Comparison of ENCODE assay signal across 16 cellular contexts in genomic region chr10:62394556-62395018, GRCh38. TPM values are rescaled to one million over a fixed set of nuclear protein-coding genes. Genes with fewer than 3 reads are reported as not detected.
A peak's percentile ranks its signal among the peaks of the same experiment; 100 is the strongest.
DNase-seq lines count a peak whose midpoint lies in the region; ATAC-seq and TF ChIP-seq lines count a peak whose summit lies in the region.
"Had no signal": no experiment of that assay in that cellular context is flagged by ENCODE, and none has a peak within 500 bp of the region (broad histone marks: within the 10 kb centered on the region; RNA-seq: fewer than 3 reads in every experiment).

No MANE protein-coding gene starts in this region.

- intact Hi-C loops in PC-3 (cut with micrococcal nuclease), result loop anchor here (1.0 kb wide), 1 partner anchor 129 kb away; no protein-coding TSS in a partner anchor
- intact Hi-C loops in activated CD4-positive, alpha-beta T cell treated with anti-CD3 and anti-CD28 coated beads for 36 hours (cut with DNase I, micrococcal nuclease), result no loop called here

- H3K79me2 ChIP-seq in GM23338 (replicated peaks; ENCODE audit: insufficient read depth) (no peaks in the 10 kb centered on the region), PC-3 (ENCODE audit: low read length) (no peaks in the 10 kb centered on the region)

- DNase-seq in GM23338 (ENCODE audit: low spot score), result peak; percentile 50
- DNase-seq in PC-3, result peak; percentile 52
- DNase-seq in NCI-H1105 treated with DMSO at 0.1 percent for 48 hours (lab: John Stamatoyannopoulos, UW), result no peak
- no peak for DNase-seq in activated CD4-positive, alpha-beta T cell treated with anti-CD3 and anti-CD28 coated beads for 36 hours
- DNase-seq: GF-D8, HCEC 1CT, NCI-H2107, NCI-H2227 treated with DMSO at 0.1 percent for 48 hours, NCI-H524, SIG-M5 had no signal

- H3K4me2 ChIP-seq in GM23338 (no peak overlapping the region), PC-3 (ENCODE audit: low read length) (no peak overlapping the region)
- H3K4me2 ChIP-seq: KMS-11 had no signal

- peaks cover 4% of the 10 kb centered on the region; the same call in 1 of the 2 replicates for H3K4me1 ChIP-seq in GM23338 (ENCODE audit: insufficient read depth)
- H3K4me1 ChIP-seq in PC-3 (ENCODE audit: insufficient read depth, low read length), result no peaks in the 10 kb centered on the region

- H3F3A ChIP-seq in GM23338 (replicated peaks; ENCODE audit: low read depth) (no peaks in the 10 kb centered on the region), PC-3 (ENCODE audit: low read length, unreplicated experiment) (no peaks in the 10 kb centered on the region)

- H3K4me1 Mint-ChIP-seq in GM23338, result peaks cover 9% of the 10 kb centered on the region
- H3K4me1 Mint-ChIP-seq in activated CD4-positive, alpha-beta T cell treated with anti-CD3 and anti-CD28 coated beads for 36 hours, result no peaks in the 10 kb centered on the region

- no peak overlapping the region; the same call in 2 of the 3 replicates for H3K4me3 Mint-ChIP-seq in GM23338
- H3K4me3 Mint-ChIP-seq in activated CD4-positive, alpha-beta T cell treated with anti-CD3 and anti-CD28 coated beads for 36 hours, result no peak overlapping the region

- 0 out of 2 replicates have a peak, but pooled peaks cover 6% of the 10 kb centered on the region for H3K9me3 ChIP-seq in PC-3 (ENCODE audit: low read length)

- H3K36me3 ChIP-seq in GM23338 (ENCODE audit: insufficient read depth), result no peaks in the 10 kb centered on the region
- H3K36me3 ChIP-seq in PC-3 (ENCODE audit: low read depth, low read length), result peaks cover 15% of the 10 kb centered on the region

- H3K9me3 Mint-ChIP-seq in GM23338, result no peaks in the 10 kb centered on the region; the same call in 2 of the 3 replicates
- H3K9me3 Mint-ChIP-seq in activated CD4-positive, alpha-beta T cell treated with anti-CD3 and anti-CD28 coated beads for 36 hours (ENCODE audit: low read depth), result no peaks in the 10 kb centered on the region

- no peaks in the 10 kb centered on the region for H3K36me3 Mint-ChIP-seq in GM23338 (ENCODE audit: low read depth)
- H3K36me3 Mint-ChIP-seq in activated CD4-positive, alpha-beta T cell treated with anti-CD3 and anti-CD28 coated beads for 36 hours (ENCODE audit: low read depth), result no peaks in the 10 kb centered on the region

- H3K27me3 Mint-ChIP-seq in GM23338 (ENCODE audit: insufficient read depth, low read depth, poor library complexity), result no peaks in the 10 kb centered on the region
- H3K27me3 Mint-ChIP-seq in activated CD4-positive, alpha-beta T cell treated with anti-CD3 and anti-CD28 coated beads for 36 hours, result peaks cover 2% of the 10 kb centered on the region

- H2AFZ ChIP-seq in GM23338 (no peak overlapping the region), PC-3 (ENCODE audit: low read length) (no peak overlapping the region)

- no peaks in the 10 kb centered on the region for H3K27me3 ChIP-seq in GM23338 (ENCODE audit: insufficient read depth)
- no peaks in the 10 kb centered on the region for H3K27me3 ChIP-seq in PC-3 (ENCODE audit: low read length)
- H3K27me3 ChIP-seq in layer of hippocampus (ENCODE audit: control insufficient read depth, insufficient read depth, low read length), result no peaks in the 10 kb centered on the region

- H4K20me1 ChIP-seq in GM23338 (replicated peaks; ENCODE audit: insufficient read depth) (no peaks in the 10 kb centered on the region), PC-3 (ENCODE audit: low read length) (no peaks in the 10 kb centered on the region)

- CTCF ChIA-PET in PC-3 (lab: Charles Lee), result no interaction called here
- CTCF ChIA-PET in activated CD4-positive, alpha-beta T cell treated with anti-CD3 and anti-CD28 coated beads for 36 hours (lab: Charles Lee), result interaction anchor here (1.1 kb wide), 1 partner anchor 42 kb away, joined by 3 read pairs; no protein-coding TSS in a partner anchor

- no peak overlapping the region for H3K9ac ChIP-seq in PC-3 (ENCODE audit: low read length)
- H3K9ac ChIP-seq: KMS-11 had no signal

- H3K27ac Mint-ChIP-seq in GM23338, result peak overlapping the region; percentile 1
- H3K27ac Mint-ChIP-seq in activated CD4-positive, alpha-beta T cell treated with anti-CD3 and anti-CD28 coated beads for 36 hours, result no peak overlapping the region

- no TSS peak for BruUV-seq in PC-3 (replicated peaks; lab: Mats Ljungman, UMichigan)

- ATAC-seq in GM23338 (peak; percentile 94), PC-3 (peak; percentile 74), HG03520 (IDR thresholded peaks at IDR 0.05; ENCODE audit: unreplicated experiment) (no peak), GM21717 (IDR thresholded peaks at IDR 0.05; ENCODE audit: unreplicated experiment) (no peak)
- ATAC-seq in activated CD4-positive, alpha-beta T cell treated with anti-CD3 and anti-CD28 coated beads for 36 hours, result no peak

- H3K9me2 ChIP-seq in GM23338 (ENCODE audit: insufficient read depth) (no peaks in the 10 kb centered on the region), PC-3 (replicated peaks; ENCODE audit: low read length) (no peaks in the 10 kb centered on the region)

- H3K4me3 ChIP-seq in GM23338 (no peak overlapping the region), PC-3 (ENCODE audit: low read length) (no peak overlapping the region)

- TF ChIP-seq CTCF in GM23338 (conservative IDR thresholded peaks at IDR 0.05; ENCODE audit: low read depth in 2 of 2) (no peak; a peak in 1 of 4 replicates), PC-3 (conservative IDR thresholded peaks at IDR 0.05; ENCODE audit: low read depth, low read length) (peak; percentile 44; the same call in 1 of the 2 replicates)

- H3K27ac ChIP-seq in GM23338 (ENCODE audit: low read depth) (no peak overlapping the region), PC-3 (ENCODE audit: low read length) (no peak overlapping the region), cingulate gyrus (ENCODE audit: low read depth, low read length) (peak overlapping the region; percentile 16), layer of hippocampus (ENCODE audit: low read depth, low read length) (peak overlapping the region; percentile 31)
- H3K27ac ChIP-seq: C4-2B, KMS-11 had no signal

- POLR2A ChIA-PET in PC-3 (lab: Charles Lee; ENCODE audit: unreplicated experiment), result no interaction called here
- POLR2A ChIA-PET in activated CD4-positive, alpha-beta T cell treated with anti-CD3 and anti-CD28 coated beads for 36 hours (lab: Charles Lee), result no interaction called here

TF ChIP-seq in GM23338, 12 proteins besides CTCF, POLR2A, EP300 and RAD21 (continues in another document):
- no peak for TF ChIP-seq ZNF462 (CRISPR knock-in tag; IDR thresholded peaks at IDR 0.05)
- TF ChIP-seq CREB1 (CRISPR knock-in tag; IDR thresholded peaks at IDR 0.05; ENCODE audit: low read depth), result no peak

RNA-seq across cellular contexts. Expression of gene ZNF365, which starts 20.4 kb away (rescaled TPM):
- total RNA-seq in GM23338 (2014; rRNA removed; shearing (Covaris generic)), result 0.35 and 0.59 TPM in 2 replicates
- 0.19 and 0.42 TPM in 2 replicates for polyA plus RNA-seq in GM23338 (2016; fragmentation: Nextera tagmentation; extraction: Ambion mirVana)
- total RNA-seq in PC-3 (2014; rRNA removed), result 19.0 and 20.2 TPM in 2 replicates
- total RNA-seq in activated CD4-positive, alpha-beta T cell treated with anti-CD3 and anti-CD28 coated beads for 36 hours, result under 1 TPM; 0.09 to 0.32 TPM

Comparison
In these comparisons a context has a peak if more than half of its experiments do, and no peak if none do; other contexts are left out.
1. ATAC-seq: peak in GM23338 (single experiment) and PC-3 (single experiment); none in HG03520 (single experiment), GM21717 (single experiment) and activated CD4-positive, alpha-beta T cell treated with anti-CD3 and anti-CD28 coated beads for 36 hours (single experiment).
2. DNase-seq: peak in GM23338 (single experiment) and PC-3 (single experiment); none in NCI-H1105 treated with DMSO at 0.1 percent for 48 hours (single experiment) and activated CD4-positive, alpha-beta T cell treated with anti-CD3 and anti-CD28 coated beads for 36 hours (single experiment).
3. H3K27ac ChIP-seq: peak in cingulate gyrus (single experiment) and layer of hippocampus (single experiment); none in GM23338 (single experiment) and PC-3 (single experiment).
4. RNA of gene ZNF365, which starts 20.4 kb away (total RNA-seq): 19.0 to 20.2 TPM in PC-3; 0.35 to 0.59 TPM in GM23338 and 0.09 to 0.32 TPM in activated CD4-positive, alpha-beta T cell treated with anti-CD3 and anti-CD28 coated beads for 36 hours; every median in the first group is over 10 times any median in the second.